1 cellular context compared by ENCODE assay signal in the genomic region with DNA sequence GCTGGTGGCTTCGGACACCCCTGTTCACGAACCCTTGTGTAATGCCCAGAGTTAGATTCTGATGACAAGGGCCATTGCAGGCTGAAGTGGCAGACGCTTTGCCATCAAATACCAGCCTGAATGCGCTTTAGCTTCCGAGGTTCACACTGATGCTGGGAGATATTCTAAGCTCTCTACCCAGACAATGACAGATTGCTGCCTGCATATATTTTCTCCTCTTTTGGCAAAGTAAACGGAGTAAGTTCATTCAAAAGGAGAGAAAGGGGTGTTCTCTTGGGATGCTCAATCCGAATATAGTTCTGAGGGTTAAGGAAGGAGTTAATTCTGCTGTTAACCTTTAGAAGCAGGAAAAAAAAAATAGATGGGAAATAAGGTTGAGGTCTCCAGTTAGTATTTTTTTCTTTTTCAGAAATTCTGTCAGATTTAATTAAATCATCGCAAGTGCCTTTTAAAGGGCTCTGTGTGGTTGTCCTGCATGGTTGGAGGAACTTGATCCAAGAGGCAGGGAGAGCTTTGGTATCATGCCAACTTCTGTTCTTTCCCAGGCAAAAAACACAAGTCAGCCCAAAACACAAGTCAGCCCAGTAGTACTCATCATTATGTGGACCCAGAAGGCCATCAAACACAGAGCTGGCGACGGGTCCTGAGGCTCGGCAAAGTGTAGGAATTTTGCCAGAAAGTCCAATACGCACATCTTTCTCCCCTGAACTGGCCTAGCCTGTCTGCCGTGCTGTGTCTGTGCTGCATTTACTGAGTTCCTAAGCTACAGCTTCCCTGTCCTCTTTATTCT.
TF ChIP-seq lines count a peak whose summit lies in the region.

No MANE protein-coding gene starts in this region.

TF ChIP-seq in H1, 55 proteins besides CTCF, POLR2A, EP300 and RAD21:
- TF ChIP-seq ASH2L (IDR thresholded peaks at IDR 0.05; ENCODE audit: low read length) = no peak
- TF ChIP-seq TCF12 (IDR thresholded peaks at IDR 0.05; ENCODE audit: low read depth, low read length) = no peak
- TF ChIP-seq TEAD4 (IDR thresholded peaks at IDR 0.05; ENCODE audit: low read depth, low read length) = no peak
- no peak for TF ChIP-seq BRCA1 (IDR thresholded peaks at IDR 0.05; ENCODE audit: low read depth, low read length)
